ENCODE assay signal across 8 cellular contexts in genomic region chr5:122192883-122193496, GRCh38.
DNase-seq lines count a peak whose midpoint lies in the region; ATAC-seq and TF ChIP-seq lines count a peak whose summit lies in the region.

No MANE protein-coding gene starts in this region.

- no peak overlapping the region for H3K27ac ChIP-seq in fibroblast of lung (ENCODE audit: insufficient read depth, low read length)

- H2AFZ ChIP-seq in fibroblast of lung (ENCODE audit: low read length): no peak overlapping the region

- H4K20me1 ChIP-seq in fibroblast of lung (ENCODE audit: control insufficient read depth, extremely low read depth, insufficient read depth, low read length): no peaks in the 10 kb centered on the region

- no peaks in the 10 kb centered on the region for H3K9me3 ChIP-seq in fibroblast of lung (ENCODE audit: control insufficient read depth, insufficient read depth, low read depth, low read length)

- H3K4me1 ChIP-seq in fibroblast of lung (ENCODE audit: control insufficient read depth, extremely low read depth, insufficient read depth, low read length): no peaks in the 10 kb centered on the region

- peaks cover 0 to 3% of the 10 kb centered on the region in 2 donors for H3K9me3 Mint-ChIP-seq in effector memory CD8-positive, alpha-beta T cell

- H3K9ac ChIP-seq in fibroblast of lung (ENCODE audit: insufficient read depth, low read length): no peak overlapping the region

- peaks cover 2% of the 10 kb centered on the region for H3K36me3 Mint-ChIP-seq in effector memory CD8-positive, alpha-beta T cell (ENCODE audit: insufficient read depth)

- no peaks in the 10 kb centered on the region for H3K4me1 Mint-ChIP-seq in effector memory CD8-positive, alpha-beta T cell (ENCODE audit: low read depth in 2 of 2)

- no peaks in the 10 kb centered on the region for H3K36me3 ChIP-seq in fibroblast of lung (ENCODE audit: control insufficient read depth, insufficient read depth, low read length)

- no peak overlapping the region for H3K4me2 ChIP-seq in fibroblast of lung (ENCODE audit: extremely low read depth, insufficient read depth, low read length)

- no peaks in the 10 kb centered on the region for H3K79me2 ChIP-seq in fibroblast of lung (ENCODE audit: control insufficient read depth, insufficient read depth, low read length)

- DNase-seq in AG10803 (ENCODE audit: low read depth) (peak; percentile 74), NCI-H1092 treated with DMSO at 0.1 percent for 48 hours (lab: John Stamatoyannopoulos, UW) (peak; percentile 73), fibroblast of lung (ENCODE audit: low read depth in 2 of 2) (peak; percentile 58 to 81), omental fat pad (ENCODE audit: low spot score) (no peak)
- no peak for DNase-seq in effector memory CD8-positive, alpha-beta T cell

- H3K27me3 ChIP-seq in fibroblast of lung (ENCODE audit: control insufficient read depth, insufficient read depth, low read length): no peaks in the 10 kb centered on the region

- no peak overlapping the region for H3K27ac Mint-ChIP-seq in effector memory CD8-positive, alpha-beta T cell

- no peak for TF ChIP-seq POLR2A in GM18505 (IDR thresholded peaks at IDR 0.05; ENCODE audit: borderline replicate concordance, extremely low read depth, insufficient read depth, insufficient read length)

- H3K4me3 Mint-ChIP-seq in effector memory CD8-positive, alpha-beta T cell: no peak overlapping the region

- H3K27me3 Mint-ChIP-seq in effector memory CD8-positive, alpha-beta T cell: peaks cover 5 to 14% of the 10 kb centered on the region in 2 donors

- peak; percentile 75 for TF ChIP-seq CTCF in AG10803 (conservative IDR thresholded peaks at IDR 0.05; ENCODE audit: low read length)
- peak; percentile 52 to 67 for TF ChIP-seq CTCF in fibroblast of lung (conservative IDR thresholded peaks at IDR 0.05 in 1 of 2, IDR thresholded peaks at IDR 0.05 in 1 of 2; ENCODE audit: low read depth in 1 of 2, low read length in 2 of 2)
- no peak for TF ChIP-seq CTCF in omental fat pad (IDR thresholded peaks at IDR 0.05)

- peak; percentile 85 for ATAC-seq in GM18505 (IDR thresholded peaks at IDR 0.05; ENCODE audit: unreplicated experiment)
- peak; percentile 70 for ATAC-seq in HG02840 (IDR thresholded peaks at IDR 0.05; ENCODE audit: low FRiP score, unreplicated experiment)
- peak; percentile 94 for ATAC-seq in SK-N-SH treated with all-trans-retinoic acid at 6 μM for 48 hours
- peak; percentile 57 for ATAC-seq in omental fat pad (ENCODE audit: low FRiP score)
- ATAC-seq in effector memory CD8-positive, alpha-beta T cell (replicated peaks): no peak

- H3K4me3 ChIP-seq in AG10803 (ENCODE audit: low read length) (no peak overlapping the region), fibroblast of lung (replicated peaks in 1 of 4; ENCODE audit: control extremely low read depth in 1 of 4, insufficient read depth in 1 of 4, low read depth in 3 of 4, low read length in 4 of 4) (peak overlapping the region in 1 of 4 experiments; percentile 8)

TF ChIP-seq in SK-N-SH treated with all-trans-retinoic acid at 6 μM for 48 hours, 23 proteins besides CTCF, POLR2A, EP300 and RAD21:
- no peak for TF ChIP-seq ISL1 (CRISPR knock-in tag; IDR thresholded peaks at IDR 0.05)
- TF ChIP-seq ZC3H10 (CRISPR knock-in tag; IDR thresholded peaks at IDR 0.05): no peak
- no peak for TF ChIP-seq CSRNP3 (CRISPR knock-in tag; IDR thresholded peaks at IDR 0.05)
- no peak for TF ChIP-seq ARNTL (CRISPR knock-in tag; IDR thresholded peaks at IDR 0.05; ENCODE audit: borderline replicate concordance, low read depth)
- TF ChIP-seq TCF4 (CRISPR knock-in tag; IDR thresholded peaks at IDR 0.05; ENCODE audit: borderline replicate concordance): no peak
TF ChIP-seq in SK-N-SH treated with all-trans-retinoic acid at 6 μM for 48 hours: peak in this region for 0.

Comparison
In these comparisons a context has a peak if more than half of its experiments do, and no peak if none do; other contexts are left out.
1. DNase-seq: peak in AG10803 (single experiment), NCI-H1092 treated with DMSO at 0.1 percent for 48 hours (single experiment) and fibroblast of lung (2 of 2); none in omental fat pad (single experiment) and effector memory CD8-positive, alpha-beta T cell (0 of 3).
2. CTCF ChIP-seq: peak in AG10803 (single experiment) and fibroblast of lung (2 of 2); none in omental fat pad (0 of 3).